Comparison of ENCODE assay signal across 14 cellular contexts in the genomic region with DNA sequence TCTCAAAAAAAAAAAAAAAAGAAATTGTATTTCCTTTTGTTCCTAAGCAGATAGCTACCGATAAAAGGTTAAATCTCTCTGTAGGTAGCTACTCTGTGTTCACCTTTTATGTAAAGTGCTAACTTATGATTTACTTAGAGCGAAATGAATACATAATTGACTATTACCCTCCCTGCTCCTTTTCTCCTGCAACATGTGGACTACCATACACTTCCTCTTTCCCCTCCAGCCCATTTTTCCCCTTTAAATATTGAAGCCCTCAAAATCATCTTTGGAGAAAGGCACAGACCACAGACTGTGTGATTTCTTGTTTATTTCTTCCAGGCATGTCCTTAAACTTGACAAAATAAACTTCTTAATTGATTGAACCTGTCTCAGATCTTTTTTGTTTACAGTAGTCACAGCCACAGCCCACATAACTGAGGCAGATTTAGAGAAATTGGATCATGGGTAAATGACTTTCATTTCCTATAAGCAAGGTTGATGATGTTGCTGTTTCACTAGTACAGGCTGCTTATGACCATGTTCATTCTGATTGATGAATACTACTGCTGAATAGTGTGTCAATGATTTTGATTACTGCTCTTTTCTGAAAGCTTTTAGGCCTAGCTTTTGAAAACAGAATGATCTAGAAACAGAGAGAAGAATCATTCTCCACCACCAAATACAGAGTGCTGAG.
A peak's percentile ranks its signal among the peaks of the same experiment; 100 is the strongest.
DNase-seq lines count a peak whose midpoint lies in the region; ATAC-seq and TF ChIP-seq lines count a peak whose summit lies in the region.
"Had no signal": no experiment of that assay in that cellular context is flagged by ENCODE, and none has a peak within 500 bp of the region (broad histone marks: within the 10 kb centered on the region; RNA-seq: fewer than 3 reads in every experiment).

No MANE protein-coding gene starts in this region.

- TF ChIP-seq CTCF in GM12865 (IDR thresholded peaks at IDR 0.05; ENCODE audit: insufficient read depth, low read depth, low read length, missing control alignments) (no peak), OCI-LY3 (IDR thresholded peaks at IDR 0.05; ENCODE audit: low read depth, low read length) (no peak)

- H3K27ac ChIP-seq in OCI-LY3 (ENCODE audit: low read length), result no peak overlapping the region
- H3K27ac ChIP-seq: C4-2B, esophagus muscularis mucosa, left ventricle myocardium inferior, testis had no signal

- H3K9ac ChIP-seq in OCI-LY3 (ENCODE audit: low read length), result no peak overlapping the region

- ATAC-seq in GM18868 (IDR thresholded peaks at IDR 0.05; ENCODE audit: unreplicated experiment) (peak; percentile 78), HG02938 (IDR thresholded peaks at IDR 0.05; ENCODE audit: unreplicated experiment) (peak; percentile 54), GM19397 (IDR thresholded peaks at IDR 0.05; ENCODE audit: unreplicated experiment) (no peak), GM18907 (IDR thresholded peaks at IDR 0.05; ENCODE audit: unreplicated experiment) (no peak)

- no peaks in the 10 kb centered on the region for H3K79me2 ChIP-seq in OCI-LY3 (ENCODE audit: low read length)

- peaks cover 10% of the 10 kb centered on the region for H3K4me1 ChIP-seq in OCI-LY3 (ENCODE audit: low read length)
- H3K4me1 ChIP-seq: esophagus muscularis mucosa, left ventricle myocardium inferior, testis had no signal

- peak overlapping the region; percentile 43 for H3K4me2 ChIP-seq in OCI-LY3 (ENCODE audit: low read length)

- H4K20me1 ChIP-seq in OCI-LY3 (ENCODE audit: insufficient read depth, low read length), result no peaks in the 10 kb centered on the region

- peak; percentile 21 for DNase-seq in GM12865 (ENCODE audit: low read depth)
- DNase-seq in NCI-H1436 treated with DMSO at 0.1 percent for 48 hours (lab: John Stamatoyannopoulos, UW), result no peak
- no peak for DNase-seq in NCI-H82 treated with DMSO at 0.1 percent for 48 hours (lab: John Stamatoyannopoulos, UW; ENCODE audit: unreplicated experiment)
- DNase-seq: EL, hypothalamus, left ventricle myocardium inferior, testis had no signal

- H3K4me3 ChIP-seq in GM12865 (ENCODE audit: low read depth, low read length), result no peak overlapping the region
- H3K4me3 ChIP-seq in OCI-LY3 (ENCODE audit: low read length), result no peak overlapping the region
- H3K4me3 ChIP-seq: esophagus muscularis mucosa, left ventricle myocardium inferior, testis had no signal

- H3K9me3 ChIP-seq in OCI-LY3 (ENCODE audit: insufficient read depth, low read length), result no peaks in the 10 kb centered on the region
- H3K9me3 ChIP-seq: esophagus muscularis mucosa, left ventricle myocardium inferior, testis had no signal

- no peaks in the 10 kb centered on the region for H3K36me3 ChIP-seq in OCI-LY3 (replicated peaks; ENCODE audit: low read depth, low read length)
- H3K36me3 ChIP-seq: esophagus muscularis mucosa, left ventricle myocardium inferior had no signal

- no peaks in the 10 kb centered on the region for H3K27me3 ChIP-seq in OCI-LY3 (ENCODE audit: low read depth, low read length)
- H3K27me3 ChIP-seq: esophagus muscularis mucosa, testis had no signal

- H2AFZ ChIP-seq in OCI-LY3 (ENCODE audit: low read depth, low read length), result peak overlapping the region; percentile 96

Comparison
In these comparisons a context has a peak if more than half of its experiments do, and no peak if none do; other contexts are left out.
1. ATAC-seq: peak in GM18868 (single experiment) and HG02938 (single experiment); none in GM19397 (single experiment) and GM18907 (single experiment).